ENCODE assay signal across 18 cellular contexts in the genomic region with DNA sequence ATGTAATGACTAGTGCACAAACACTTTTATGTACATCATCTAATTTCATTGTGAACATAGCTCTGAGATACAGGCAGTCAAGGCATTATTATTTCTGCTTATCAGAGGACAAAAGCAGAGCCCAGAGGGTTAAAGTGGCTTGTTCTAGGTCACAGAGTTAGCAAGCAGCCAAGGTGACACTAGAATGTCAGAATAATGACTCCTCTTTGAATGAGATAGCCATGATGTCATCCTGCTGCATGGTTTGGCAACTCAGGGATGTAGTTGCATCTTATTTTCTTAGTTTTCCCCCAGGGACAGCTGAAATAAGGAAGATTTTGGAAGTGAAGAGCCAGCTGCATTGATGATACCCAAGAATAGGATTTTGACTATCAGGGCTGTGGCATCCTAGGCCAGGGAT.
A peak's percentile ranks its signal among the peaks of the same experiment; 100 is the strongest.
DNase-seq lines count a peak whose midpoint lies in the region; TF ChIP-seq lines count a peak whose summit lies in the region.
"Had no signal": no experiment of that assay in that cellular context is flagged by ENCODE, and none has a peak within 500 bp of the region (broad histone marks: within the 10 kb centered on the region; RNA-seq: fewer than 3 reads in every experiment).

No MANE protein-coding gene starts in this region.

- H3K9me3 Mint-ChIP-seq in nephron progenitor cell, result peaks cover 49% of the 10 kb centered on the region

- H3K27me3 Mint-ChIP-seq in nephron progenitor cell (ENCODE audit: low read depth, poor library complexity), result no peaks in the 10 kb centered on the region
- H3K27me3 Mint-ChIP-seq: activated naive CD4-positive, alpha-beta T cell treated with anti-CD3 and anti-CD28 coated beads, Interleukin-2, amount 50 U/mL, for 24 hours; activated T-cell treated with anti-CD3 and anti-CD28 coated beads, Interleukin-2, amount 50 U/mL, for 24 hours; B cell; stimulated activated naive CD8-positive, alpha-beta T cell treated with anti-CD3 and anti-CD28 coated beads, Interleukin-15, Interleukin-2, amounts not matched to agents 100 ng/mL and 50 ng/mL, for 24 hours; T-helper 17 cell had no signal

- no peak for TF ChIP-seq CTCF in nephron progenitor cell (IDR thresholded peaks at IDR 0.05)

- H3K4me1 Mint-ChIP-seq in nephron progenitor cell, result peaks cover 14% of the 10 kb centered on the region
- H3K4me1 Mint-ChIP-seq: B cell, T-helper 17 cell had no signal

- peak overlapping the region; percentile 9 for H3K27ac Mint-ChIP-seq in nephron progenitor cell
- H3K27ac Mint-ChIP-seq: activated CD8-positive, alpha-beta T cell treated with anti-CD3 and anti-CD28 coated beads, Interleukin-2, amount 10 ng/mL, durations not matched to agents 7 days and 5 days; activated naive CD4-positive, alpha-beta T cell treated with anti-CD3 and anti-CD28 coated beads, Interleukin-2, amount 50 U/mL, for 24 hours; activated T-cell treated with anti-CD3 and anti-CD28 coated beads, Interleukin-2, amount 50 U/mL, for 24 hours; B cell; stimulated activated naive CD8-positive, alpha-beta T cell treated with anti-CD3 and anti-CD28 coated beads, Interleukin-15, Interleukin-2, amounts not matched to agents 100 ng/mL and 50 ng/mL, for 24 hours; T-helper 17 cell had no signal

- no peak overlapping the region for H3K4me3 Mint-ChIP-seq in nephron progenitor cell
- H3K4me3 Mint-ChIP-seq: activated CD8-positive, alpha-beta T cell treated with anti-CD3 and anti-CD28 coated beads, Interleukin-2, amount 10 ng/mL, durations not matched to agents 7 days and 5 days; activated naive CD4-positive, alpha-beta T cell treated with anti-CD3 and anti-CD28 coated beads, Interleukin-2, amount 50 U/mL, for 24 hours; activated T-cell treated with anti-CD3 and anti-CD28 coated beads, Interleukin-2, amount 50 U/mL, for 24 hours; B cell; stimulated activated naive CD8-positive, alpha-beta T cell treated with anti-CD3 and anti-CD28 coated beads, Interleukin-15, Interleukin-2, amounts not matched to agents 100 ng/mL and 50 ng/mL, for 24 hours; T-helper 17 cell had no signal

- peak; percentile 20 for DNase-seq in EL
- peak; percentile 82 for DNase-seq in NCI-H146 (lab: John Stamatoyannopoulos, UW)
- DNase-seq in epithelial cell of prostate (ENCODE audit: low read depth, low spot score), result no peak
- no peak for DNase-seq in nephron progenitor cell
- no peak for DNase-seq in T1000 (lab: John Stamatoyannopoulos, UW)
- DNase-seq in activated T-cell treated with anti-CD3 and anti-CD28 coated beads, Interleukin-2, amount 50 U/mL, for 48 hours, result no peak
- no peak for DNase-seq in SW 1271 (lab: John Stamatoyannopoulos, UW)
- DNase-seq: activated CD8-positive, alpha-beta T cell treated with anti-CD3 and anti-CD28 coated beads, Interleukin-2, amount 10 ng/mL, durations not matched to agents 7 days and 5 days; activated T-cell treated with anti-CD3 and anti-CD28 coated beads, Interleukin-2, amount 50 U/mL, for 24 hours; COR-L47; NCI-H1048; stimulated activated CD4-positive, alpha-beta T cell treated with anti-CD3 and anti-CD28 coated beads, Interleukin-2, amount 100 ng/mL, for 48 hours; T-helper 17 cell had no signal

- peak overlapping the region; percentile 23 for H3K27ac ChIP-seq in epithelial cell of prostate
- H3K27ac ChIP-seq: KMS-11, tibial nerve had no signal

- H3K36me3 Mint-ChIP-seq in nephron progenitor cell (ENCODE audit: low read depth), result peaks cover 83% of the 10 kb centered on the region

Comparison
In these comparisons a context has a peak if more than half of its experiments do, and no peak if none do; other contexts are left out.
1. DNase-seq: peak in EL (single experiment) and NCI-H146 (single experiment); none in epithelial cell of prostate (single experiment), nephron progenitor cell (single experiment), T1000 (single experiment), activated T-cell treated with anti-CD3 and anti-CD28 coated beads, Interleukin-2, amount 50 U/mL, for 48 hours (0 of 2) and SW 1271 (0 of 2).